1 cellular context compared by ENCODE assay signal in the genomic region with DNA sequence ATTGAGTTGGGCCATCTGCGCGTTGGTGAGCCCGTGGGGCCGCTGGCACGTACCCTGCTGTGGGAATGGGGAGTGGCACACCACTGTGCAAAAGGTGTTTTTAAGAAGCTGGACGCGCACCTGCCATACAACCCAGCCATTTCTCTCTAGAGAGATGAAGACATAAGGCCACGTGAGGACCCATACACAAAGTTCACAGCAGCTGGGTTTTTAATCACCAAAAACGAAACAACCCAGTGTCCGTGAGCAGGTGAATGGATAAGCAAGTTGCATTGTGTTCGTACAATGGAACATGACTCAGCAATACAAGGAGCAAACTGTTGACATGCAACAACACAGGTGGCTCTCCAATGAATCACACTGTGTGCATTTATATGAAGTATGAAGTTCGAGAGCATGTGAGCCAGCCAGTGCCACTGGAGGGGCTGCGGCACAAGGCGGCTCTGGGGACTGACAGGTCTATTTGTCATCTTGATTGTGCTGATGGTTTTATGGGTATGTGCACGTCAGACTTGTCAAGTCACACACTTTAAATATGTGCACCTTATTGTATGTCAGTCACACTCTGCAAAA.
TF ChIP-seq lines count a peak whose summit lies in the region.

No MANE protein-coding gene starts in this region.

TF ChIP-seq in GM12878, 131 proteins besides CTCF, POLR2A, EP300 and RAD21:
- TF ChIP-seq BACH1 (IDR thresholded peaks at IDR 0.05; ENCODE audit: borderline replicate concordance) (peak; percentile 88), NR2C2 (IDR thresholded peaks at IDR 0.05; ENCODE audit: borderline replicate concordance, control insufficient read depth, insufficient read length, low read depth) (no peak), TBL1XR1 (IDR thresholded peaks at IDR 0.05; ENCODE audit: low read depth, low read length) (no peak), ZBED1 (IDR thresholded peaks at IDR 0.05; ENCODE audit: borderline replicate concordance) (no peak)
